ENCODE assay signal across 16 cellular contexts in genomic region chr5:148978370-148979103, GRCh38.
DNase-seq lines count a peak whose midpoint lies in the region; ATAC-seq and TF ChIP-seq lines count a peak whose summit lies in the region.
"Had no signal": no experiment of that assay in that cellular context is flagged by ENCODE, and none has a peak within 500 bp of the region (broad histone marks: within the 10 kb centered on the region; RNA-seq: fewer than 3 reads in every experiment).

No MANE protein-coding gene starts in this region.

- no peak for TF ChIP-seq POLR2A in prostate gland (IDR thresholded peaks at IDR 0.05)

- H3K4me2 ChIP-seq in Karpas-422 (ENCODE audit: low read depth, low read length, poor library complexity, severe bottlenecking): no peak overlapping the region

- no peaks in the 10 kb centered on the region for H3K79me2 ChIP-seq in ACC112 (ENCODE audit: control insufficient read depth, insufficient read depth, low read length, unreplicated experiment)
- H3K79me2 ChIP-seq in Karpas-422 (ENCODE audit: low read length): no peaks in the 10 kb centered on the region

- no peaks in the 10 kb centered on the region for H3K9me2 ChIP-seq in Karpas-422 (replicated peaks; ENCODE audit: insufficient read depth, low read length)

- H3K9ac ChIP-seq in Karpas-422 (ENCODE audit: low read length): no peak overlapping the region

- POLR2A ChIA-PET in Panc1 (lab: Charles Lee): no interaction called here

- in situ Hi-C loops in Panc1 (cut with HindIII; ENCODE audit: low pct_unique_long_range_greater_than_20kb, low sequenced_read_pairs): no loop called here

- intact Hi-C loops in Panc1 (cut with micrococcal nuclease; ENCODE audit: unreplicated experiment): no loop called here
- intact Hi-C loops in prostate gland (cut with DNase I): no loop called here

- DNase-seq in Panc1 (ENCODE audit: low read depth, low spot score) (no peak), glomerular visceral epithelial cell (ENCODE audit: extremely low spot score) (peak; percentile 65), prostate gland (ENCODE audit: low spot score) (no peak), SK-N-DZ (ENCODE audit: low spot score) (no peak), Karpas-422 (no peak)
- DNase-seq: activated CD4-positive, CD25-positive, alpha-beta regulatory T cell; GOT3; NCI-H1417 treated with DMSO at 0.1 percent for 48 hours; NK-92 treated with Interleukin-12 subunit alpha and Interleukin-12 subunit beta, amount 100 ng/mL, for 24 hours; stimulated activated CD4-positive, alpha-beta T cell treated with anti-CD3 and anti-CD28 coated beads, Interleukin-4, amount 100 ng/mL, for 24 hours; stimulated activated CD8-positive, alpha-beta memory T cell treated with anti-CD3 and anti-CD28 coated beads, Interleukin-4, amount 100 ng/mL, for 48 hours; T-helper 2 cell had no signal

- no peaks in the 10 kb centered on the region for H3K27me3 ChIP-seq in ACC112 (ENCODE audit: insufficient read depth, low read length)
- no peaks in the 10 kb centered on the region for H3K27me3 ChIP-seq in Panc1 (ENCODE audit: control insufficient read depth, insufficient read depth, low read length)
- H3K27me3 ChIP-seq in prostate gland (replicated peaks; ENCODE audit: insufficient read depth): no peaks in the 10 kb centered on the region
- H3K27me3 ChIP-seq in Karpas-422 (ENCODE audit: low read length): no peaks in the 10 kb centered on the region

- no peak overlapping the region for H3K27ac ChIP-seq in ACC112 (ENCODE audit: low read depth, low read length)
- no peak overlapping the region for H3K27ac ChIP-seq in Panc1 (ENCODE audit: low read length)
- peak overlapping the region; percentile 35 to 37 for H3K27ac ChIP-seq in prostate gland
- H3K27ac ChIP-seq in Karpas-422 (ENCODE audit: low read length): no peak overlapping the region

- H4K20me1 ChIP-seq in Karpas-422 (ENCODE audit: insufficient read depth, low read depth, low read length): no peaks in the 10 kb centered on the region

- H3K4me3 ChIP-seq in ACC112 (ENCODE audit: low read depth, low read length) (no peak overlapping the region), Panc1 (ENCODE audit: low read depth in 2 of 2, low read length in 2 of 2) (no peak overlapping the region), prostate gland (no peak overlapping the region), Karpas-422 (ENCODE audit: low read length) (no peak overlapping the region)

- CTCF ChIA-PET in Panc1 (lab: Charles Lee): no interaction called here

- H3K9me3 ChIP-seq in Panc1 (ENCODE audit: control insufficient read depth, insufficient read depth, low read depth, low read length): no peaks in the 10 kb centered on the region
- H3K9me3 ChIP-seq in prostate gland: no peaks in the 10 kb centered on the region
- no peaks in the 10 kb centered on the region for H3K9me3 ChIP-seq in Karpas-422 (ENCODE audit: low read length)

- no TSS peak for BruUV-seq in Panc1 (replicated peaks; lab: Mats Ljungman, UMichigan)

- H3K4me1 ChIP-seq in ACC112 (ENCODE audit: control insufficient read depth, insufficient read depth, low read length, unreplicated experiment): peaks cover 39% of the 10 kb centered on the region
- peaks cover 4% of the 10 kb centered on the region for H3K4me1 ChIP-seq in Panc1 (ENCODE audit: control insufficient read depth, insufficient read depth, low read length)
- no peaks in the 10 kb centered on the region for H3K4me1 ChIP-seq in prostate gland (replicated peaks)
- H3K4me1 ChIP-seq in Karpas-422 (ENCODE audit: low read length): no peaks in the 10 kb centered on the region

- no peaks in the 10 kb centered on the region for H3K36me3 ChIP-seq in ACC112 (ENCODE audit: insufficient read depth, low read length)
- no peaks in the 10 kb centered on the region for H3K36me3 ChIP-seq in Panc1 (ENCODE audit: control insufficient read depth, insufficient read depth, low read length)
- no peaks in the 10 kb centered on the region for H3K36me3 ChIP-seq in prostate gland
- H3K36me3 ChIP-seq in Karpas-422 (ENCODE audit: insufficient read depth, low read length): no peaks in the 10 kb centered on the region

- TF ChIP-seq CTCF in Panc1 (IDR thresholded peaks at IDR 0.05) (no peak), prostate gland (IDR thresholded peaks at IDR 0.05) (no peak)

- H2AFZ ChIP-seq in ACC112 (ENCODE audit: low read length, unreplicated experiment) (peak overlapping the region; percentile 23), Karpas-422 (ENCODE audit: low read length) (no peak overlapping the region)

- WGBS in prostate gland: 63% methylated on average over 7 of the region's 7 CpGs

- ATAC-seq in Panc1: 0 out of 2 replicates have a peak, but pooled peaks have one; percentile 16
- no peak for ATAC-seq in HG03432 (IDR thresholded peaks at IDR 0.05; ENCODE audit: unreplicated experiment)
- ATAC-seq in HG02885 (IDR thresholded peaks at IDR 0.05; ENCODE audit: poor library complexity, unreplicated experiment): no peak
- ATAC-seq: activated T-helper 17 cell treated with anti-CD3 and anti-CD28 coated beads, Interleukin-2, amount 50 U/mL, for 72 hours had no signal

Comparison
In these comparisons a context has a peak if more than half of its experiments do, and no peak if none do; other contexts are left out.
1. H3K27ac ChIP-seq: peak in prostate gland (2 of 2); none in ACC112 (single experiment), Panc1 (single experiment) and Karpas-422 (single experiment).